ENCODE assay signal across 3 cellular contexts in the genomic region with DNA sequence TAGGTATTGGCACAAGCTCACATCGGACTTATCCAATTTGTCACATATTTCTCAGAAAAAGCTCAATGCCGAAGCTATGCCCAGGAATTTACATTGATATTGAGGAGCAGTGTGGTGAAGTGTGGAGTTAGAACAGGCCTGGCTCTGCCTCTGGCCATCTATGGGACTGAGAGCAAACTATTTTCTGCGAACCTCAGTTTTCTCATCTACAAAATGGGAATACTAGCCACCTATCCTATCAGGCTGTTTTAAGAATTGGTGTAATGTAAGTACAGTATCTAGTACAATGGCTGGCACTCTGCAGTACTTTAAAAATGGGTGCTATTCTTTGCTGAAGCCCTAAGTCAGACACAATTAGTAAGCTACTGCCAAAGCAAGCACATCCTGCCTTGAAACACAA.
TF ChIP-seq lines count a peak whose summit lies in the region.

No MANE protein-coding gene starts in this region.

TF ChIP-seq in HepG2, 621 proteins besides CTCF, POLR2A, EP300 and RAD21:
- TF ChIP-seq ZNF629 (CRISPR knock-in tag; conservative IDR thresholded peaks at IDR 0.05) (peak; percentile 77), ZNF75D (CRISPR knock-in tag; IDR thresholded peaks at IDR 0.05; ENCODE audit: borderline replicate concordance) (no peak)

TF ChIP-seq in WTC11, 78 proteins besides CTCF, POLR2A, EP300 and RAD21:
- TF ChIP-seq TCF7 (CRISPR knock-in tag; IDR thresholded peaks at IDR 0.05; ENCODE audit: low read depth): no peak
- TF ChIP-seq KAT7 (CRISPR knock-in tag; IDR thresholded peaks at IDR 0.05; ENCODE audit: borderline replicate concordance): no peak
- TF ChIP-seq NFYB (CRISPR knock-in tag; conservative IDR thresholded peaks at IDR 0.05; ENCODE audit: low read depth): no peak

TF ChIP-seq in H1, 55 proteins besides CTCF, POLR2A, EP300 and RAD21:
- no peak for TF ChIP-seq POLR2AphosphoS5 (IDR thresholded peaks at IDR 0.05; ENCODE audit: low read depth, low read length)
- TF ChIP-seq CTBP2 (IDR thresholded peaks at IDR 0.05; ENCODE audit: borderline replicate concordance, insufficient read depth, insufficient read length, low read length): no peak
- TF ChIP-seq TEAD4 (IDR thresholded peaks at IDR 0.05; ENCODE audit: low read depth, low read length): no peak
- no peak for TF ChIP-seq TBP (IDR thresholded peaks at IDR 0.05; ENCODE audit: low read depth, low read length)
- TF ChIP-seq BACH1 (IDR thresholded peaks at IDR 0.05; ENCODE audit: low read length): no peak
- no peak for TF ChIP-seq TAF1 (IDR thresholded peaks at IDR 0.05; ENCODE audit: low read depth, low read length)
- TF ChIP-seq JUN (IDR thresholded peaks at IDR 0.05; ENCODE audit: low read depth, low read length): no peak
- no peak for TF ChIP-seq SUZ12 (IDR thresholded peaks at IDR 0.05; ENCODE audit: low read length)
- no peak for TF ChIP-seq ZNF274 (IDR thresholded peaks at IDR 0.05; ENCODE audit: borderline replicate concordance, extremely low read depth, low read length)
- TF ChIP-seq SP2 (IDR thresholded peaks at IDR 0.05; ENCODE audit: low read length): no peak
- no peak for TF ChIP-seq CBX5 (IDR thresholded peaks at IDR 0.05; ENCODE audit: low read depth, low read length)
- no peak for TF ChIP-seq EZH2 (IDR thresholded peaks at IDR 0.05; ENCODE audit: low read depth, low read length, severe bottlenecking)
- no peak for TF ChIP-seq CEBPB (IDR thresholded peaks at IDR 0.05; ENCODE audit: low read depth, low read length)
- TF ChIP-seq, protein P1, sequence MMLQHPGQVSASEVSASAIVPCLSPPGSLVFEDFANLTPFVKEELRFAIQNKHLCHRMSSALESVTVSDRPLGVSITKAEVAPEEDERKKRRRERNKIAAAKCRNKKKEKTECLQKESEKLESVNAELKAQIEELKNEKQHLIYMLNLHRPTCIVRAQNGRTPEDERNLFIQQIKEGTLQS (IDR thresholded peaks at IDR 0.05; ENCODE audit: insufficient read depth, low read depth, low read length): no peak
- TF ChIP-seq RBBP5 (IDR thresholded peaks at IDR 0.05; ENCODE audit: borderline replicate concordance, low read depth, low read length): no peak
- no peak for TF ChIP-seq HDAC2 (IDR thresholded peaks at IDR 0.05; ENCODE audit: borderline replicate concordance in 1 of 2, low read depth in 2 of 2, low read length in 2 of 2)
